ENCODE assay signal across 8 cellular contexts in genomic region chr16:10181196-10182162, GRCh38. TPM values are rescaled to one million over a fixed set of nuclear protein-coding genes. Genes with fewer than 3 reads are reported as not detected.
A peak's percentile ranks its signal among the peaks of the same experiment; 100 is the strongest.
DNase-seq lines count a peak whose midpoint lies in the region; ATAC-seq and TF ChIP-seq lines count a peak whose summit lies in the region.

No MANE protein-coding gene starts in this region.

- H3K36me3 Mint-ChIP-seq in activated CD4-positive, alpha-beta T cell treated with anti-CD3 and anti-CD28 coated beads, Interleukin-2, amount 10 ng/mL, durations not matched to agents 7 days and 5 days (ENCODE audit: low read depth), result no peaks in the 10 kb centered on the region
- H3K36me3 Mint-ChIP-seq in mesothelial cell of epicardium, result no peaks in the 10 kb centered on the region

- peaks cover 36% of the 10 kb centered on the region for H3K27me3 Mint-ChIP-seq in activated CD4-positive, alpha-beta T cell treated with anti-CD3 and anti-CD28 coated beads, Interleukin-2, amount 10 ng/mL, durations not matched to agents 7 days and 5 days
- H3K27me3 Mint-ChIP-seq in mesothelial cell of epicardium (ENCODE audit: low read depth), result peaks cover 94% of the 10 kb centered on the region

- peak overlapping the region; percentile 10 for H3K4me3 Mint-ChIP-seq in activated CD4-positive, alpha-beta T cell treated with anti-CD3 and anti-CD28 coated beads, Interleukin-2, amount 10 ng/mL, durations not matched to agents 7 days and 5 days
- peak overlapping the region; percentile 64 for H3K4me3 Mint-ChIP-seq in mesothelial cell of epicardium

- TF ChIP-seq CTCF in 22Rv1 (IDR thresholded peaks at IDR 0.05) (peak; percentile 91), GM12872 (IDR thresholded peaks at IDR 0.05; ENCODE audit: insufficient read depth, low read depth, low read length) (peak; percentile 97), epithelial cell of proximal tubule (conservative IDR thresholded peaks at IDR 0.05; ENCODE audit: low read depth, low read length) (peak; percentile 75), mesothelial cell of epicardium (IDR thresholded peaks at IDR 0.05; ENCODE audit: unreplicated experiment) (peak; percentile 93)

- ATAC-seq in stimulated activated naive CD8-positive, alpha-beta T cell treated with anti-CD3 and anti-CD28 coated beads, Interleukin-15, Interleukin-2, amounts not matched to agents 100 U/mL and 50 U/mL, for 24 hours, result peak; percentile 66

- H3K27ac Mint-ChIP-seq in activated CD4-positive, alpha-beta T cell treated with anti-CD3 and anti-CD28 coated beads, Interleukin-2, amount 10 ng/mL, durations not matched to agents 7 days and 5 days, result no peak overlapping the region
- H3K27ac Mint-ChIP-seq in mesothelial cell of epicardium, result no peak overlapping the region

- no peaks in the 10 kb centered on the region for H3K9me3 Mint-ChIP-seq in activated CD4-positive, alpha-beta T cell treated with anti-CD3 and anti-CD28 coated beads, Interleukin-2, amount 10 ng/mL, durations not matched to agents 7 days and 5 days
- no peaks in the 10 kb centered on the region for H3K9me3 Mint-ChIP-seq in mesothelial cell of epicardium

- CTCF ChIA-PET in activated CD4-positive, alpha-beta T cell treated with anti-CD3 and anti-CD28 coated beads, Interleukin-2, amount 10 ng/mL, durations not matched to agents 7 days and 5 days (lab: Charles Lee), result interaction anchor here (0.6 kb wide), 1 partner anchor 920 kb away, joined by 3 read pairs; no protein-coding TSS in a partner anchor

- no peak overlapping the region for H3K4me3 ChIP-seq in epithelial cell of proximal tubule (ENCODE audit: low read depth, low read length)

- peaks cover 7% of the 10 kb centered on the region for H3K4me1 Mint-ChIP-seq in activated CD4-positive, alpha-beta T cell treated with anti-CD3 and anti-CD28 coated beads, Interleukin-2, amount 10 ng/mL, durations not matched to agents 7 days and 5 days
- H3K4me1 Mint-ChIP-seq in mesothelial cell of epicardium, result peaks cover 23% of the 10 kb centered on the region

- no peak overlapping the region for H3K27ac ChIP-seq in 22Rv1

- POLR2A ChIA-PET in activated CD4-positive, alpha-beta T cell treated with anti-CD3 and anti-CD28 coated beads, Interleukin-2, amount 10 ng/mL, durations not matched to agents 7 days and 5 days (lab: Charles Lee), result no interaction called here

- DNase-seq in HK-2 (ENCODE audit: unreplicated experiment), result peak; percentile 47
- DNase-seq in activated CD4-positive, alpha-beta T cell treated with anti-CD3 and anti-CD28 coated beads, Interleukin-2, amount 10 ng/mL, durations not matched to agents 7 days and 5 days, result peak; percentile 37
- no peak for DNase-seq in epithelial cell of proximal tubule (ENCODE audit: low read depth)
- DNase-seq in mesothelial cell of epicardium (ENCODE audit: low spot score in 2 of 2, unreplicated experiment in 2 of 2), result peak; percentile 70 to 89
- DNase-seq in stimulated activated naive CD8-positive, alpha-beta T cell treated with anti-CD3 and anti-CD28 coated beads, Interleukin-15, Interleukin-2, amounts not matched to agents 100 U/mL and 50 U/mL, for 24 hours, result peak; percentile 61
- no peak for DNase-seq in DMS153 treated with DMSO at 0.1 percent for 48 hours (lab: John Stamatoyannopoulos, UW; ENCODE audit: unreplicated experiment)

RNA-seq across cellular contexts. Expression of gene GRIN2A, which starts 0.7 kb away (rescaled TPM):
- not detected for total RNA-seq in activated CD4-positive, alpha-beta T cell treated with anti-CD3 and anti-CD28 coated beads, Interleukin-2, amount 10 ng/mL, durations not matched to agents 7 days and 5 days
- total RNA-seq in epithelial cell of proximal tubule, result not detected in 2 replicates
- 2.8 to 4.9 TPM (median 4.6 TPM) in 3 replicates for total RNA-seq in mesothelial cell of epicardium

Comparison
In these comparisons a context has a peak if more than half of its experiments do, and no peak if none do; other contexts are left out.
1. DNase-seq: peak in HK-2 (single experiment), activated CD4-positive, alpha-beta T cell treated with anti-CD3 and anti-CD28 coated beads, Interleukin-2, amount 10 ng/mL, durations not matched to agents 7 days and 5 days (single experiment), mesothelial cell of epicardium (2 of 2) and stimulated activated naive CD8-positive, alpha-beta T cell treated with anti-CD3 and anti-CD28 coated beads, Interleukin-15, Interleukin-2, amounts not matched to agents 100 U/mL and 50 U/mL, for 24 hours (single experiment); none in epithelial cell of proximal tubule (single experiment) and DMS153 treated with DMSO at 0.1 percent for 48 hours (single experiment).
2. Peak in every context shown above with its lines, with median percentiles within 50 percentile points of each other: CTCF ChIP-seq.